8 cellular contexts compared by ENCODE assay signal in genomic region chr3:121431717-121432517, GRCh38.
DNase-seq lines count a peak whose midpoint lies in the region; ATAC-seq and TF ChIP-seq lines count a peak whose summit lies in the region.

No MANE protein-coding gene starts in this region.

- no peak overlapping the region for H3K27ac Mint-ChIP-seq in glutamatergic neuron (ENCODE audit: unreplicated experiment)

- no peaks in the 10 kb centered on the region for H3K27me3 Mint-ChIP-seq in glutamatergic neuron (ENCODE audit: unreplicated experiment)

- ATAC-seq in GM21723 (IDR thresholded peaks at IDR 0.05; ENCODE audit: unreplicated experiment): peak; percentile 93

- no peak overlapping the region for H3K4me3 ChIP-seq in GM12865 (ENCODE audit: low read depth, low read length)

- DNase-seq in GM12865 (ENCODE audit: low read depth): peak; percentile 78
- peak; percentile 16 for DNase-seq in LoVo (ENCODE audit: low spot score)
- DNase-seq in activated T-helper 1 cell treated with Interleukin-2 at 50 U/mL for 16 hours (ENCODE audit: low read depth): peak; percentile 5
- DNase-seq in glomerular visceral epithelial cell (ENCODE audit: extremely low spot score): peak; percentile 52
- DNase-seq in stimulated activated CD4-positive, alpha-beta T cell treated with anti-CD3 and anti-CD28 coated beads, Interleukin-1b, Interleukin-23, amount 100 ng/mL, for 4 hours (ENCODE audit: low read depth in 2 of 2): peak; percentile 3 to 50
- no peak for DNase-seq in NCI-H187 (lab: John Stamatoyannopoulos, UW)
- DNase-seq in glutamatergic neuron: no peak

- TF ChIP-seq CTCF in GM12865 (IDR thresholded peaks at IDR 0.05; ENCODE audit: insufficient read depth, low read depth, low read length, missing control alignments): no peak
- TF ChIP-seq CTCF in glutamatergic neuron (IDR thresholded peaks at IDR 0.05; ENCODE audit: partially characterized antibody, unreplicated experiment): no peak

- H3K9me3 Mint-ChIP-seq in glutamatergic neuron (ENCODE audit: unreplicated experiment): no peaks in the 10 kb centered on the region

- H3K4me1 Mint-ChIP-seq in glutamatergic neuron (ENCODE audit: low read depth, unreplicated experiment): peaks cover 5% of the 10 kb centered on the region

- H3K4me3 Mint-ChIP-seq in glutamatergic neuron (ENCODE audit: unreplicated experiment): no peak overlapping the region

- peaks cover 4% of the 10 kb centered on the region for H3K36me3 Mint-ChIP-seq in glutamatergic neuron (ENCODE audit: unreplicated experiment)

Comparison
In these comparisons a context has a peak if more than half of its experiments do, and no peak if none do; other contexts are left out.
1. DNase-seq: peak in GM12865 (single experiment), LoVo (single experiment), activated T-helper 1 cell treated with Interleukin-2 at 50 U/mL for 16 hours (single experiment), glomerular visceral epithelial cell (single experiment) and stimulated activated CD4-positive, alpha-beta T cell treated with anti-CD3 and anti-CD28 coated beads, Interleukin-1b, Interleukin-23, amount 100 ng/mL, for 4 hours (2 of 2); none in NCI-H187 (0 of 2) and glutamatergic neuron (single experiment).